In genomic region chr17:41547921-41548843, GRCh38 we compare ENCODE assay signal across 8 cellular contexts. TPM values are rescaled to one million over a fixed set of nuclear protein-coding genes. Genes with fewer than 3 reads are reported as not detected.
A peak's percentile ranks its signal among the peaks of the same experiment; 100 is the strongest.
DNase-seq lines count a peak whose midpoint lies in the region; TF ChIP-seq lines count a peak whose summit lies in the region.

No MANE protein-coding gene starts in this region.

- CTCF ChIA-PET in AG04450 (lab: Charles Lee) = interaction anchor here (0.6 to 9.3 kb wide), 112 partner anchors 9 to 933 kb away, joined by 3 to 251 read pairs (median 6); partner anchors contain the start of genes KRT10, KRT19, KRT20 and KRTAP2-3

- H3K27me3 ChIP-seq in AG04450 (ENCODE audit: control insufficient read depth, insufficient read depth, low read length) = no peaks in the 10 kb centered on the region
- no peaks in the 10 kb centered on the region for H3K27me3 ChIP-seq in muscle layer of duodenum (ENCODE audit: low read depth, low read length)

- peaks cover 9 to 16% of the 10 kb centered on the region in 2 donors for H3K4me1 ChIP-seq in muscle layer of duodenum (ENCODE audit: control insufficient read depth in 1 of 2, insufficient read depth in 2 of 2, low read length in 2 of 2)

- H3K9me3 ChIP-seq in AG04450 (ENCODE audit: control insufficient read depth, insufficient read depth, low read length) (peaks cover 9% of the 10 kb centered on the region), muscle layer of duodenum (ENCODE audit: control insufficient read depth in 1 of 2, low read length in 2 of 2) (no peaks in the 10 kb centered on the region)

- H3K4me3 ChIP-seq in AG04450 (ENCODE audit: low read depth, low read length) (no peak overlapping the region), muscle layer of duodenum (ENCODE audit: low read depth in 1 of 2, low read length in 2 of 2) (peak overlapping the region; percentile 21 to 53)

- DNase-seq in AG04450 (ENCODE audit: low read depth, low spot score) (peak; percentile 89), HPDE6-E6E7 (ENCODE audit: extremely low spot score) (peak; percentile 96), dermis blood vessel endothelial cell (peak; percentile 82), NCI-H1105 treated with DMSO at 0.1 percent for 48 hours (lab: John Stamatoyannopoulos, UW) (no peak), NCI-H524 (lab: John Stamatoyannopoulos, UW) (no peak)
- peak; percentile 57 for DNase-seq in activated CD4-positive, CD25-positive, alpha-beta regulatory T cell treated with anti-CD3 and anti-CD28 coated beads, Interleukin-2, amount 50 U/mL, for 72 hours
- DNase-seq in stimulated activated CD8-positive, alpha-beta memory T cell treated with anti-CD3 and anti-CD28 coated beads, Interleukin-7, amount 100 ng/mL, for 4 hours (ENCODE audit: low read depth in 2 of 2) = peak; percentile 54 to 62

- POLR2A ChIA-PET in AG04450 (lab: Yijun Ruan, JAX) = interaction anchor here (1.0 to 2.4 kb wide), 5 partner anchors 8 to 691 kb away, joined by 4 to 11 read pairs (median 5); partner anchors contain the start of genes EIF1 and KRTAP2-3

- H3K27ac ChIP-seq in AG04450 (ENCODE audit: low read depth, low read length) = peak overlapping the region; percentile 85
- peak overlapping the region; percentile 36 for H3K27ac ChIP-seq in muscle layer of duodenum (ENCODE audit: low read length)

- no peak for TF ChIP-seq CTCF in AG04450 (IDR thresholded peaks at IDR 0.05; ENCODE audit: low read depth, low read length)

- H3K36me3 ChIP-seq in muscle layer of duodenum (ENCODE audit: control insufficient read depth in 1 of 2, insufficient read depth in 2 of 2, low read length in 2 of 2) = no peaks in the 10 kb centered on the region

RNA-seq across cellular contexts. Expression of gene KRT19, which starts 20.1 kb away (rescaled TPM):
- polyA plus RNA-seq in AG04450 (2011; rRNA removed) = 19.7 and 27.6 TPM in 2 replicates
- 18.9 and 26.3 TPM in 2 replicates for polyA minus RNA-seq in AG04450 (2011; rRNA and poly(A)+ RNA removed)
- total RNA-seq in dermis blood vessel endothelial cell = 10.7 and 10.9 TPM in 2 replicates

RNA-seq across cellular contexts. Expression of gene KRT9, which starts 23.7 kb away (rescaled TPM):
- not detected in 2 replicates for polyA plus RNA-seq in AG04450 (2011; rRNA removed)
- not detected in 2 replicates for polyA minus RNA-seq in AG04450 (2011; rRNA and poly(A)+ RNA removed)
- total RNA-seq in dermis blood vessel endothelial cell = not detected in 2 replicates

RNA-seq across cellular contexts. Expression of gene KRT15, which starts 29.5 kb away (rescaled TPM):
- 1.4 and 1.8 TPM in 2 replicates for polyA plus RNA-seq in AG04450 (2011; rRNA removed)
- 0.22 and 1.3 TPM in 2 replicates for polyA minus RNA-seq in AG04450 (2011; rRNA and poly(A)+ RNA removed)
- 0.51 TPM in 2 replicates for total RNA-seq in dermis blood vessel endothelial cell

RNA-seq across cellular contexts. Expression of gene KRT14, which starts 38.5 kb away (rescaled TPM):
- 0.09 TPM in 1 of 2 replicates, not detected in the other for polyA plus RNA-seq in AG04450 (2011; rRNA removed)
- polyA minus RNA-seq in AG04450 (2011; rRNA and poly(A)+ RNA removed) = 0.23 TPM in 1 of 2 replicates, not detected in the other
- total RNA-seq in dermis blood vessel endothelial cell = 0.05 and 0.85 TPM in 2 replicates

RNA-seq across cellular contexts. Expression of gene KRT13, which starts 42.8 kb away (rescaled TPM):
- 0.05 TPM in 1 of 2 replicates, not detected in the other for polyA plus RNA-seq in AG04450 (2011; rRNA removed)
- not detected in 2 replicates for polyA minus RNA-seq in AG04450 (2011; rRNA and poly(A)+ RNA removed)
- total RNA-seq in dermis blood vessel endothelial cell = not detected in 2 replicates

Comparison
In these comparisons a context has a peak if more than half of its experiments do, and no peak if none do; other contexts are left out.
1. DNase-seq: peak in AG04450 (single experiment), HPDE6-E6E7 (single experiment), activated CD4-positive, CD25-positive, alpha-beta regulatory T cell treated with anti-CD3 and anti-CD28 coated beads, Interleukin-2, amount 50 U/mL, for 72 hours (single experiment), dermis blood vessel endothelial cell (single experiment) and stimulated activated CD8-positive, alpha-beta memory T cell treated with anti-CD3 and anti-CD28 coated beads, Interleukin-7, amount 100 ng/mL, for 4 hours (2 of 2); none in NCI-H1105 treated with DMSO at 0.1 percent for 48 hours (single experiment) and NCI-H524 (0 of 2).